Comparison of ENCODE assay signal across 27 cellular contexts in the genomic region with DNA sequence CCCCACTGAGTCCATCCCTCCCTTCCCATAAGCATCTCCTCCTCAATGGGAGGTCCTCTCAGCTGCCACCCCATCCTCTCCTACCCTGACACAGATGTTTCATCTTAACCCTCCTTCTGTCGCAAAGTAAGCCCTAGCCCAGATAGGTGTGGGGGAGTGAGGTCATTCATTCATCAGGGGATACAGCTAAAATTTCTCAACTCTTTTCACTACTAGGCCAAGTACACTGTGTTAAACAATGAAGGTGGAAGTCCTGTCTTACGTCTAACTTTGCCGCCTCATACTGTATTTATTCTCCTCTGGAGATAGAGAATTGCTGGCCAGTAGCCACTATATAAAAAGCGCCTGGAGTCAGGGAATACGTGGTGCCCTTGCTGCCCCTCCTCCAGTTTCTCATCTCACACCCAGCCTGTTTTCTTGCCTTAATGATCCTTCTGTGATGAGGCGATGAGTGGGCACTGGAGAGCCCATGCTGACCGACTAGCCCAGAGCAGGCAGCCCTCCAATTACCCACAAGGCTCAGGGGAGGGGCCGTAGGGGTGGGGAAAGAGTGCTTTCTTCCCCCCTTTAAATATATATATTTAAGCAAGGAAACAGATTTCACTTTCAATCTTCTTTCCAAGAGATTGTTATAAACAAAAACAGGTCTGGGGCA.
DNase-seq lines count a peak whose midpoint lies in the region; ATAC-seq and TF ChIP-seq lines count a peak whose summit lies in the region.
"Had no signal": no experiment of that assay in that cellular context is flagged by ENCODE, and none has a peak within 500 bp of the region (broad histone marks: within the 10 kb centered on the region; RNA-seq: fewer than 3 reads in every experiment).

No MANE protein-coding gene starts in this region.

- WGBS in esophagus muscularis mucosa = 62% methylated on average over 8 of the region's 8 CpGs
- 66 to 68% methylated on average over 8 of the region's 8 CpGs for WGBS in lung, 2 donors
- WGBS in spleen, 5 donors = 74 to 85% (median 81%) methylated on average over 8 of the region's 8 CpGs

- H3K27me3 ChIP-seq in esophagus muscularis mucosa (no peaks in the 10 kb centered on the region), lung (ENCODE audit: control insufficient read depth, insufficient read depth) (no peaks in the 10 kb centered on the region), spleen (replicated peaks in 1 of 7) (no peaks in the 10 kb centered on the region)
- H3K27me3 ChIP-seq: foreskin keratinocyte, pancreas, right lobe of liver had no signal

- H3K9me3 ChIP-seq in esophagus muscularis mucosa (peaks cover 0 to 7% (median 0%) of the 10 kb centered on the region in 4 donors), lung (ENCODE audit: control insufficient read depth in 2 of 2, insufficient read depth in 1 of 2, low read length in 1 of 2) (no peaks in the 10 kb centered on the region), spleen (peaks cover 0 to 6% (median 0%) of the 10 kb centered on the region in 8 donors)
- H3K9me3 ChIP-seq: pancreas, right lobe of liver had no signal

- TF ChIP-seq EP300 in esophagus muscularis mucosa (IDR thresholded peaks at IDR 0.05) = no peak

- H3K4me3 ChIP-seq in esophagus muscularis mucosa (no peak overlapping the region), lung (no peak overlapping the region), spleen (no peak overlapping the region)
- H3K4me3 ChIP-seq: pancreas, right lobe of liver had no signal

- TF ChIP-seq CTCF in VCaP (conservative IDR thresholded peaks at IDR 0.05) (no peak), esophagus muscularis mucosa (IDR thresholded peaks at IDR 0.05) (no peak), lung (IDR thresholded peaks at IDR 0.05; ENCODE audit: control extremely low read depth, extremely low read depth) (no peak), spleen (IDR thresholded peaks at IDR 0.05 in 8 of 11, conservative IDR thresholded peaks at IDR 0.05 in 3 of 11) (no peak)

- H3K27ac ChIP-seq in VCaP (peak overlapping the region; percentile 31), esophagus muscularis mucosa (replicated peaks in 1 of 4) (no peak overlapping the region), lung (ENCODE audit: low read depth in 1 of 2, low read length in 1 of 2) (no peak overlapping the region), spleen (peak overlapping the region in 2 of 8 donors; percentile 18 to 21)
- H3K27ac ChIP-seq: foreskin keratinocyte, KMS-11, pancreas, right lobe of liver had no signal

- peak; percentile 19 for DNase-seq in esophagus muscularis mucosa (ENCODE audit: extremely low spot score)
- peak; percentile 18 for DNase-seq in lung (ENCODE audit: low spot score)
- peak; percentile 22 for DNase-seq in spleen
- DNase-seq in DMS153 (lab: John Stamatoyannopoulos, UW) = no peak
- no peak for DNase-seq in stimulated activated naive CD4-positive, alpha-beta T cell (lab: John Stamatoyannopoulos, UW)
- DNase-seq in NCI-H1092 (lab: John Stamatoyannopoulos, UW) = no peak
- DNase-seq in GOT3 (lab: John Stamatoyannopoulos, UW) = no peak
- DNase-seq: activated B cell treated with CpG ODN at 0.5 μM for 24 hours; activated CD4-positive, alpha-beta T cell treated with anti-CD3 and anti-CD28 coated beads, Interleukin-2, amount 50 U/mL, for 1 hour; activated naive CD4-positive, alpha-beta T cell; activated T-cell treated with anti-CD3 and anti-CD28 coated beads, Interleukin-2, amount 50 U/mL, for 4 hours; amniotic stem cell; Calu3; DND-41; effector CD8-positive, alpha-beta T cell; erythroblast; foreskin keratinocyte; HFFc6; NCI-H1694; NCI-H526; pancreas; right lobe of liver; stimulated activated CD4-positive, alpha-beta T cell treated with anti-CD3 and anti-CD28 coated beads, Interleukin-4, amount 100 ng/mL, for 4 hours; stimulated activated naive B cell treated with anti-CD40 and anti-IgM and Interleukin-4, amounts not matched to agents 10 μg/mL and 1 μg/mL and 100 μg/mL, for 72 hours; SW 1271 had no signal

- intact Hi-C loops in esophagus muscularis mucosa (cut with DNase I) = no loop called here
- intact Hi-C loops in spleen (cut with DNase I; ENCODE audit: low total_unique reads) = no loop called here

- H3K4me1 ChIP-seq in esophagus muscularis mucosa = peaks cover 4 to 20% (median 13%) of the 10 kb centered on the region in 4 donors
- peaks cover 4 to 5% of the 10 kb centered on the region in 2 donors for H3K4me1 ChIP-seq in lung (ENCODE audit: control insufficient read depth in 2 of 2, insufficient read depth in 2 of 2, low read length in 2 of 2)
- peaks cover 0 to 15% (median 0%) of the 10 kb centered on the region in 6 donors for H3K4me1 ChIP-seq in spleen
- H3K4me1 ChIP-seq: foreskin keratinocyte, pancreas, right lobe of liver had no signal

- TF ChIP-seq POLR2A in esophagus muscularis mucosa (IDR thresholded peaks at IDR 0.05; ENCODE audit: low read depth) (no peak), spleen (IDR thresholded peaks at IDR 0.05) (no peak)

- no peaks in the 10 kb centered on the region for H3K36me3 ChIP-seq in esophagus muscularis mucosa
- H3K36me3 ChIP-seq in lung (ENCODE audit: control insufficient read depth in 2 of 2, insufficient read depth in 2 of 2, low read length in 2 of 2) = no peaks in the 10 kb centered on the region
- H3K36me3 ChIP-seq in spleen = no peaks in the 10 kb centered on the region
- H3K36me3 ChIP-seq: pancreas, right lobe of liver had no signal

- ATAC-seq in lung (ENCODE audit: insufficient read depth, low FRiP score) = no peak
- ATAC-seq: activated T-cell treated with anti-CD3 and anti-CD28 coated beads, Interleukin-2, amount 50 U/mL, for 4 hours; foreskin keratinocyte; pancreas; stimulated activated naive B cell treated with anti-CD40 and anti-IgM and Interleukin-4, amounts not matched to agents 10 μg/mL and 1 μg/mL and 100 μg/mL, for 72 hours had no signal

Comparison
In these comparisons a context has a peak if more than half of its experiments do, and no peak if none do; other contexts are left out.
1. DNase-seq: peak in esophagus muscularis mucosa (single experiment), lung (single experiment) and spleen (single experiment); none in DMS153 (single experiment), stimulated activated naive CD4-positive, alpha-beta T cell (0 of 6), NCI-H1092 (single experiment) and GOT3 (single experiment).